24 cellular contexts compared by ENCODE assay signal in genomic region chr17:51778842-51779241, GRCh38.
"Had no signal": no experiment of that assay in that cellular context is flagged by ENCODE, and none has a peak within 500 bp of the region (broad histone marks: within the 10 kb centered on the region; RNA-seq: fewer than 3 reads in every experiment).

No MANE protein-coding gene starts in this region.

- H3K27ac ChIP-seq: colonic mucosa, epithelial cell of prostate, foreskin keratinocyte, gastroesophageal sphincter, heart left ventricle, hepatocyte, left lung, lower lobe of right lung had no signal

- H3K4me3 ChIP-seq: colonic mucosa, gastroesophageal sphincter, heart left ventricle, hepatocyte, left lung, lower lobe of right lung, mucosa of descending colon had no signal

- H3K36me3 ChIP-seq: colonic mucosa, gastroesophageal sphincter, heart left ventricle, left lung, lower lobe of right lung had no signal

- H3K4me1 ChIP-seq: colonic mucosa, foreskin keratinocyte, gastroesophageal sphincter, heart left ventricle, left lung, lower lobe of right lung had no signal

- H2AFZ ChIP-seq: hepatocyte had no signal

- H3K79me2 ChIP-seq: hepatocyte had no signal

- DNase-seq: colonic mucosa; cortex of kidney; effector CD8-positive, alpha-beta T cell; effector memory CD8-positive, alpha-beta T cell; endodermal cell; erythroblast; foreskin keratinocyte; heart left ventricle; left cardiac atrium; left lung; left ventricle myocardium superior; lower lobe of right lung; mesenchymal stem cell; mucosa of descending colon; naive B cell; naive thymus-derived CD8-positive, alpha-beta T cell had no signal

- ATAC-seq: effector memory CD8-positive, alpha-beta T cell; esophagus mucosa; foreskin keratinocyte; gastroesophageal sphincter; heart left ventricle; left cardiac atrium; left lung; left ventricle myocardium superior; lower lobe of right lung; mucosa of descending colon; naive thymus-derived CD8-positive, alpha-beta T cell had no signal

- H3K9me3 ChIP-seq: colonic mucosa, left lung, lower lobe of right lung, mucosa of descending colon had no signal

- H3K4me2 ChIP-seq: hepatocyte had no signal

- H3K27me3 ChIP-seq: colonic mucosa, foreskin keratinocyte, gastroesophageal sphincter, hepatocyte, left lung had no signal

- FAIRE-seq: endometrium, frontal cortex, islet of Langerhans, keratinocyte had no signal
